Comparison of ENCODE assay signal across 8 cellular contexts in genomic region chr3:146159616-146160232, GRCh38. TPM values are rescaled to one million over a fixed set of nuclear protein-coding genes. Genes with fewer than 3 reads are reported as not detected.
DNase-seq lines count a peak whose midpoint lies in the region; ATAC-seq, FAIRE-seq and TF ChIP-seq lines count a peak whose summit lies in the region.

No MANE protein-coding gene starts in this region.

- peaks cover 60% of the 10 kb centered on the region for H3K27me3 Mint-ChIP-seq in stimulated activated naive CD8-positive, alpha-beta T cell treated with anti-CD3 and anti-CD28 coated beads, Interleukin-15, Interleukin-2, amounts not matched to agents 100 ng/mL and 50 ng/mL, for 24 hours

- H3K4me3 ChIP-seq in colonic mucosa (peak overlapping the region; percentile 67), muscle layer of colon (ENCODE audit: low read depth in 1 of 2, low read length in 2 of 2) (peak overlapping the region; percentile 78 to 97)

- no peaks in the 10 kb centered on the region for H3K9me3 ChIP-seq in colonic mucosa
- H3K9me3 ChIP-seq in muscle layer of colon (ENCODE audit: low read length) = no peaks in the 10 kb centered on the region

- H3K36me3 ChIP-seq in colonic mucosa (no peaks in the 10 kb centered on the region), muscle layer of colon (ENCODE audit: insufficient read depth, low read length) (no peaks in the 10 kb centered on the region)

- H3K4me1 ChIP-seq in colonic mucosa (no peaks in the 10 kb centered on the region), muscle layer of colon (ENCODE audit: insufficient read depth, low read length) (peaks cover 43% of the 10 kb centered on the region)

- H3K27ac ChIP-seq in colonic mucosa (peak overlapping the region; percentile 94), muscle layer of colon (ENCODE audit: low read depth, low read length) (peak overlapping the region; percentile 84)

- ATAC-seq in stimulated activated naive CD8-positive, alpha-beta T cell treated with anti-CD3 and anti-CD28 coated beads, Interleukin-15, Interleukin-2, amounts not matched to agents 100 U/mL and 50 U/mL, for 24 hours = no peak
- ATAC-seq in GM21723 (IDR thresholded peaks at IDR 0.05; ENCODE audit: unreplicated experiment) = no peak
- ATAC-seq in HG02938 (IDR thresholded peaks at IDR 0.05; ENCODE audit: unreplicated experiment) = no peak

- no peak for FAIRE-seq in HTR-8/SVneo (lab: Jason Lieb, UNC)

- no peak for DNase-seq in stimulated activated naive CD8-positive, alpha-beta T cell treated with anti-CD3 and anti-CD28 coated beads, Interleukin-15, Interleukin-2, amounts not matched to agents 100 U/mL and 50 U/mL, for 24 hours
- DNase-seq in colonic mucosa = no peak
- no peak for DNase-seq in HTR-8/SVneo (ENCODE audit: insufficient read length, low spot score)
- DNase-seq in OCI-M2 (lab: John Stamatoyannopoulos, UW; ENCODE audit: unreplicated experiment) = no peak

- H3K9ac ChIP-seq in colonic mucosa (ENCODE audit: low read depth in 2 of 2, low read length in 2 of 2) (peak overlapping the region; percentile 27 to 96), muscle layer of colon (ENCODE audit: low read length) (peak overlapping the region; percentile 84)

- peaks cover 4% of the 10 kb centered on the region for H3K9me3 Mint-ChIP-seq in stimulated activated naive CD8-positive, alpha-beta T cell treated with anti-CD3 and anti-CD28 coated beads, Interleukin-15, Interleukin-2, amounts not matched to agents 100 ng/mL and 50 ng/mL, for 24 hours

- peak overlapping the region; percentile 7 for H3K27ac Mint-ChIP-seq in stimulated activated naive CD8-positive, alpha-beta T cell treated with anti-CD3 and anti-CD28 coated beads, Interleukin-15, Interleukin-2, amounts not matched to agents 100 ng/mL and 50 ng/mL, for 24 hours

- intact Hi-C loops in colonic mucosa (cut with DNase I) = no loop called here

- TF ChIP-seq CTCF in colonic mucosa (IDR thresholded peaks at IDR 0.05) = no peak

- no peaks in the 10 kb centered on the region for H3K27me3 ChIP-seq in colonic mucosa
- no peaks in the 10 kb centered on the region for H3K27me3 ChIP-seq in muscle layer of colon (ENCODE audit: control insufficient read depth in 1 of 2, insufficient read depth in 2 of 2, low read length in 2 of 2)

- H3K36me3 Mint-ChIP-seq in stimulated activated naive CD8-positive, alpha-beta T cell treated with anti-CD3 and anti-CD28 coated beads, Interleukin-15, Interleukin-2, amounts not matched to agents 100 ng/mL and 50 ng/mL, for 24 hours (ENCODE audit: low read depth) = no peaks in the 10 kb centered on the region

- H3K4me1 Mint-ChIP-seq in stimulated activated naive CD8-positive, alpha-beta T cell treated with anti-CD3 and anti-CD28 coated beads, Interleukin-15, Interleukin-2, amounts not matched to agents 100 ng/mL and 50 ng/mL, for 24 hours (ENCODE audit: low read depth) = peaks cover 24% of the 10 kb centered on the region

- peak overlapping the region; percentile 65 for H3K4me3 Mint-ChIP-seq in stimulated activated naive CD8-positive, alpha-beta T cell treated with anti-CD3 and anti-CD28 coated beads, Interleukin-15, Interleukin-2, amounts not matched to agents 100 ng/mL and 50 ng/mL, for 24 hours

RNA-seq across cellular contexts. Expression of gene PLOD2, which starts 1.3 kb away (rescaled TPM):
- total RNA-seq in colonic mucosa = 100 to 1,000 TPM in 1 of 2 donors, 10 to 100 TPM in 1; 66.7 to 245 TPM
